Comparison of ENCODE assay signal across 11 cellular contexts in genomic region chr14:105142651-105143450, GRCh38.
"Had no signal": no experiment of that assay in that cellular context is flagged by ENCODE, and none has a peak within 500 bp of the region (broad histone marks: within the 10 kb centered on the region; RNA-seq: fewer than 3 reads in every experiment).

No MANE protein-coding gene starts in this region.

- H3K27me3 ChIP-seq: ascending aorta, foreskin keratinocyte had no signal

- H3K4me1 ChIP-seq: ascending aorta, foreskin keratinocyte had no signal

- H3K36me3 ChIP-seq: thoracic aorta had no signal

- H3K27ac ChIP-seq: ascending aorta, foreskin keratinocyte, thoracic aorta had no signal

- DNase-seq: activated CD4-positive, alpha-beta memory T cell treated with anti-CD3 and anti-CD28 coated beads for 36 hours; activated CD4-positive, CD25-positive, alpha-beta regulatory T cell treated with anti-CD3 and anti-CD28 coated beads, Interleukin-2, amount 50 U/mL, for 72 hours; activated naive CD8-positive, alpha-beta T cell treated with anti-CD3 and anti-CD28 coated beads, Interleukin-2, amount 50 U/mL, for 24 hours; activated T-cell treated with anti-CD3 and anti-CD28 coated beads, Interleukin-2, amount 50 U/mL, for 48 hours; foreskin keratinocyte; kidney glomerular epithelial cell; naive B cell; stimulated activated CD4-positive, alpha-beta T cell treated with anti-CD3 and anti-CD28 coated beads, Interleukin-4, amount 100 ng/mL, for 24 hours; stimulated activated naive CD8-positive, alpha-beta T cell treated with anti-CD3 and anti-CD28 coated beads, Interleukin-15, amount 100 ng/mL, for 72 hours had no signal

- ATAC-seq: activated naive CD8-positive, alpha-beta T cell treated with anti-CD3 and anti-CD28 coated beads, Interleukin-2, amount 50 U/mL, for 24 hours; foreskin keratinocyte had no signal

- H3K4me3 ChIP-seq: ascending aorta, thoracic aorta had no signal
